ENCODE assay signal across 12 cellular contexts in genomic region chr13:48159436-48160225, GRCh38.
A peak's percentile ranks its signal among the peaks of the same experiment; 100 is the strongest.
DNase-seq lines count a peak whose midpoint lies in the region; ATAC-seq, FAIRE-seq and TF ChIP-seq lines count a peak whose summit lies in the region.
"Had no signal": no experiment of that assay in that cellular context is flagged by ENCODE, and none has a peak within 500 bp of the region (broad histone marks: within the 10 kb centered on the region; RNA-seq: fewer than 3 reads in every experiment).

No MANE protein-coding gene starts in this region.

- no peaks in the 10 kb centered on the region for H3K9me3 ChIP-seq in NT2/D1 (ENCODE audit: insufficient read depth, low read length)

- intact Hi-C loops in activated naive CD4-positive, alpha-beta T cell treated with anti-CD3 and anti-CD28 coated beads for 36 hours (cut with micrococcal nuclease) = loop anchor here (5.0 to 10.0 kb wide), 3 partner anchors 245 to 1985 kb away; no protein-coding TSS in a partner anchor

- peak overlapping the region; percentile 37 for H3K27ac Mint-ChIP-seq in activated naive CD4-positive, alpha-beta T cell treated with anti-CD3 and anti-CD28 coated beads for 36 hours

- peak; percentile 30 for ATAC-seq in esophagus mucosa
- ATAC-seq in stimulated activated naive CD8-positive, alpha-beta T cell treated with anti-CD3 and anti-CD28 coated beads, Interleukin-15, Interleukin-2, amounts not matched to agents 100 U/mL and 50 U/mL, for 24 hours = peak; percentile 51

- H3K4me1 ChIP-seq in NT2/D1 (ENCODE audit: insufficient read depth, insufficient read length) = peaks cover 1% of the 10 kb centered on the region

- no peaks in the 10 kb centered on the region for H3K27me3 ChIP-seq in NT2/D1 (ENCODE audit: insufficient read depth, insufficient read length)

- TF ChIP-seq CTCF in D721Med (IDR thresholded peaks at IDR 0.05; ENCODE audit: insufficient read depth, missing control alignments) = no peak
- no peak for TF ChIP-seq CTCF in foreskin fibroblast (IDR thresholded peaks at IDR 0.05; ENCODE audit: low read depth, low read length)

- no peaks in the 10 kb centered on the region for H3K9me3 Mint-ChIP-seq in activated naive CD4-positive, alpha-beta T cell treated with anti-CD3 and anti-CD28 coated beads for 36 hours

- H3K4me3 Mint-ChIP-seq in activated naive CD4-positive, alpha-beta T cell treated with anti-CD3 and anti-CD28 coated beads for 36 hours = no peak overlapping the region

- H3K36me3 ChIP-seq in NT2/D1 (ENCODE audit: insufficient read depth, insufficient read length, low read length) = no peaks in the 10 kb centered on the region

- DNase-seq in activated naive CD4-positive, alpha-beta T cell treated with anti-CD3 and anti-CD28 coated beads for 36 hours = peak; percentile 51
- no peak for DNase-seq in activated naive CD4-positive, alpha-beta T cell treated with anti-CD3 and anti-CD28 coated beads, Interleukin-2, amount 50 U/mL, for 16 hours
- DNase-seq in NT2/D1 (ENCODE audit: low read depth, low spot score) (peak; percentile 15), D721Med (ENCODE audit: insufficient read length, low spot score) (no peak), foreskin fibroblast (no peak), Kasumi-1 (lab: John Stamatoyannopoulos, UW) (no peak)
- peak; percentile 49 for DNase-seq in stimulated activated naive CD8-positive, alpha-beta T cell treated with anti-CD3 and anti-CD28 coated beads, Interleukin-15, Interleukin-2, amounts not matched to agents 100 U/mL and 50 U/mL, for 24 hours
- DNase-seq: activated T-cell treated with anti-CD3 and anti-CD28 coated beads for 4 hours, NCI-H82, posterior cingulate gyrus had no signal

- peaks cover 64% of the 10 kb centered on the region for H3K4me1 Mint-ChIP-seq in activated naive CD4-positive, alpha-beta T cell treated with anti-CD3 and anti-CD28 coated beads for 36 hours (ENCODE audit: low read depth)

- H3K4me3 ChIP-seq in NT2/D1 (ENCODE audit: insufficient read length, low read depth) = no peak overlapping the region
- H3K4me3 ChIP-seq in foreskin fibroblast (ENCODE audit: low read depth in 1 of 2, low read length in 2 of 2) = no peak overlapping the region

- CTCF ChIA-PET in activated naive CD4-positive, alpha-beta T cell treated with anti-CD3 and anti-CD28 coated beads for 36 hours (lab: Charles Lee) = interaction anchor here (0.5 to 1.0 kb wide), 2 partner anchors 11 to 26 kb away, joined by 3 read pairs; no protein-coding TSS in a partner anchor

- no peak overlapping the region for H3K9ac ChIP-seq in NT2/D1 (ENCODE audit: insufficient read length, low read depth)

- no peaks in the 10 kb centered on the region for H3K36me3 Mint-ChIP-seq in activated naive CD4-positive, alpha-beta T cell treated with anti-CD3 and anti-CD28 coated beads for 36 hours (ENCODE audit: low read depth)

- no peak for FAIRE-seq in D721Med (lab: Jason Lieb, UNC)
- FAIRE-seq: GM12892 had no signal

- no peaks in the 10 kb centered on the region for H3K27me3 Mint-ChIP-seq in activated naive CD4-positive, alpha-beta T cell treated with anti-CD3 and anti-CD28 coated beads for 36 hours (ENCODE audit: low read depth)

Comparison
In these comparisons a context has a peak if more than half of its experiments do, and no peak if none do; other contexts are left out.
1. DNase-seq: peak in activated naive CD4-positive, alpha-beta T cell treated with anti-CD3 and anti-CD28 coated beads for 36 hours (single experiment), NT2/D1 (single experiment) and stimulated activated naive CD8-positive, alpha-beta T cell treated with anti-CD3 and anti-CD28 coated beads, Interleukin-15, Interleukin-2, amounts not matched to agents 100 U/mL and 50 U/mL, for 24 hours (single experiment); none in activated naive CD4-positive, alpha-beta T cell treated with anti-CD3 and anti-CD28 coated beads, Interleukin-2, amount 50 U/mL, for 16 hours (single experiment), D721Med (single experiment), foreskin fibroblast (0 of 2) and Kasumi-1 (0 of 2).